Comparison of ENCODE assay signal across 25 cellular contexts in the genomic region with DNA sequence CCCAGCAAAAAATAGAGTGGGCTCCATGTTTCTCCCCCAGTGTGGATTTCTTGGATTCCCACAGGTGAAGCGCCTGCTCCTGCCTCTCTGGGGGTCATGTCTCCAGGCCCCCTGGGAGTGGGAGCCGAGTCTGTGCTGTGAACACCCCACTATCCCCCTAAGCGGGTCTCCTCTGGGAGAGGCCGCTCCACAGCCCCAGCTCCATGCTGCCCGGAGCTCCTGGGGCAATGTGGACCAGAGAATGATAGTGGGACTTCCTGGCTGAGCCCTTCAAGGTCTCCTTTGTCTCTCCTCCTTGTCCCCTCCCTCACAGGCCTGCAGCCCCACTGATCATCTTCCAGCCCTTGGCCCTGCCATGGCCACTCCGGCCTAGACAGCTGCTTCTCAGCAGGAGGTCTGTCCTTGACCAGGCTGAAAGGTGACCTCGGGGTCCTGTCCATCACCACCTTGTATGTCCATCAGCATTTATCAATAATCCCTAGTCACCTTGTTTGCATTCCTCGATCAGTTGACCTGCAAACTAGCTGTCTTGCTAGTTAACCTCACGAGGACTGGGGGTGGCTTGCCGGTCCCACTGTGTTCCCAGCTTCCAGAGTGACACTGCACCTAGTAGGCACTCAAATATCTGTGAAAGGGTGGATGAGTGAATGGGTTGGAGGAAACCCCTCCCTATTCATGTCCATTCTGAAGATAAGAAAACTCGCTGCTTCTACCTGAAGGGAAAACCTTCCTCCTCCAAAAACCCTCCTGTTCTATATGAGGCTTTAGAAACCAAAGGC. TPM values are rescaled to one million over a fixed set of nuclear protein-coding genes. Genes with fewer than 3 reads are reported as not detected.
DNase-seq lines count a peak whose midpoint lies in the region; ATAC-seq and TF ChIP-seq lines count a peak whose summit lies in the region.
"Had no signal": no experiment of that assay in that cellular context is flagged by ENCODE, and none has a peak within 500 bp of the region (broad histone marks: within the 10 kb centered on the region; RNA-seq: fewer than 3 reads in every experiment).

No MANE protein-coding gene starts in this region.

- H3K9me3 Mint-ChIP-seq in activated T-cell treated with anti-CD3 and anti-CD28 coated beads, Interleukin-2, amount 50 U/mL, for 4 hours = no peaks in the 10 kb centered on the region
- no peaks in the 10 kb centered on the region for H3K9me3 Mint-ChIP-seq in activated B cell treated with CpG ODN at 0.5 μM for 24 hours
- no peaks in the 10 kb centered on the region for H3K9me3 Mint-ChIP-seq in effector memory CD8-positive, alpha-beta T cell
- H3K9me3 Mint-ChIP-seq: activated CD4-positive, alpha-beta T cell treated with anti-CD3 and anti-CD28 coated beads, Interleukin-2, amount 10 ng/mL, durations not matched to agents 24 days and 14 days; stimulated activated memory B cell treated with anti-CD40 and anti-IgM and Interleukin-4, amounts not matched to agents 10 μg/mL and 1 μg/mL and 100 μg/mL, for 72 hours had no signal

- no peak for ATAC-seq in activated T-cell treated with anti-CD3 and anti-CD28 coated beads, Interleukin-2, amount 50 U/mL, for 4 hours
- no peak for ATAC-seq in activated B cell treated with CpG ODN at 0.5 μM for 24 hours (ENCODE audit: low read depth)
- no peak for ATAC-seq in left lobe of liver
- ATAC-seq in HG03097 (IDR thresholded peaks at IDR 0.05; ENCODE audit: low FRiP score, unreplicated experiment) = no peak
- no peak for ATAC-seq in effector memory CD8-positive, alpha-beta T cell (replicated peaks)
- ATAC-seq: heart left ventricle; naive thymus-derived CD8-positive, alpha-beta T cell; stimulated activated memory B cell treated with anti-CD40 and anti-IgM and Interleukin-4, amounts not matched to agents 10 μg/mL and 1 μg/mL and 100 μg/mL, for 72 hours had no signal

- CTCF ChIA-PET in activated B cell treated with CpG ODN at 0.5 μM for 24 hours (lab: Charles Lee) = no interaction called here

- H3K27me3 ChIP-seq in stomach = no peaks in the 10 kb centered on the region
- H3K27me3 ChIP-seq: heart left ventricle, SJCRH30, thyroid gland had no signal

- peak; percentile 4 for DNase-seq in activated T-cell treated with anti-CD3 and anti-CD28 coated beads, Interleukin-2, amount 50 U/mL, for 4 hours
- no peak for DNase-seq in activated T-cell treated with anti-CD3 and anti-CD28 coated beads, Interleukin-2, amount 50 U/mL, for 48 hours
- DNase-seq in activated B cell treated with CpG ODN at 0.5 μM for 24 hours (peak; percentile 6), left lobe of liver (ENCODE audit: low spot score) (peak; percentile 27), stomach (peak; percentile 11), epidermal melanocyte (ENCODE audit: insufficient read length, low spot score) (no peak)
- DNase-seq in effector memory CD8-positive, alpha-beta T cell = no peak
- DNase-seq: activated CD4-positive, alpha-beta T cell treated with anti-CD3 and anti-CD28 coated beads, Interleukin-2, amount 10 ng/mL, durations not matched to agents 24 days and 14 days; activated gamma-delta T cell; C1 segment of cervical spinal cord; cortex of kidney; Kasumi-1; NCI-H1092; NCI-H1930; NCI-H446; SJCRH30; T-helper 1 cell had no signal

- no peak for TF ChIP-seq EP300 in stomach (IDR thresholded peaks at IDR 0.05)

- H3K4me3 Mint-ChIP-seq in activated T-cell treated with anti-CD3 and anti-CD28 coated beads, Interleukin-2, amount 50 U/mL, for 4 hours = no peak overlapping the region
- H3K4me3 Mint-ChIP-seq in activated B cell treated with CpG ODN at 0.5 μM for 24 hours = no peak overlapping the region
- H3K4me3 Mint-ChIP-seq in effector memory CD8-positive, alpha-beta T cell = no peak overlapping the region
- H3K4me3 Mint-ChIP-seq: activated CD4-positive, alpha-beta T cell treated with anti-CD3 and anti-CD28 coated beads, Interleukin-2, amount 10 ng/mL, durations not matched to agents 24 days and 14 days; mesothelial cell of epicardium; naive thymus-derived CD8-positive, alpha-beta T cell; stimulated activated memory B cell treated with anti-CD40 and anti-IgM and Interleukin-4, amounts not matched to agents 10 μg/mL and 1 μg/mL and 100 μg/mL, for 72 hours had no signal

- peaks cover 2% of the 10 kb centered on the region for H3K27me3 Mint-ChIP-seq in activated T-cell treated with anti-CD3 and anti-CD28 coated beads, Interleukin-2, amount 50 U/mL, for 4 hours (ENCODE audit: low read depth)
- peaks cover 10% of the 10 kb centered on the region for H3K27me3 Mint-ChIP-seq in activated B cell treated with CpG ODN at 0.5 μM for 24 hours
- peaks cover 9 to 55% of the 10 kb centered on the region in 2 donors for H3K27me3 Mint-ChIP-seq in effector memory CD8-positive, alpha-beta T cell
- H3K27me3 Mint-ChIP-seq: naive thymus-derived CD8-positive, alpha-beta T cell had no signal

- POLR2A ChIA-PET in activated B cell treated with CpG ODN at 0.5 μM for 24 hours (lab: Charles Lee) = no interaction called here

- H3K27ac ChIP-seq in stomach = no peak overlapping the region
- H3K27ac ChIP-seq: heart left ventricle, SJCRH30, thyroid gland had no signal

- no peaks in the 10 kb centered on the region for H3K36me3 Mint-ChIP-seq in activated T-cell treated with anti-CD3 and anti-CD28 coated beads, Interleukin-2, amount 50 U/mL, for 4 hours (ENCODE audit: insufficient read depth)
- no peaks in the 10 kb centered on the region for H3K36me3 Mint-ChIP-seq in activated B cell treated with CpG ODN at 0.5 μM for 24 hours (ENCODE audit: low read depth)
- no peaks in the 10 kb centered on the region for H3K36me3 Mint-ChIP-seq in effector memory CD8-positive, alpha-beta T cell (ENCODE audit: insufficient read depth)
- H3K36me3 Mint-ChIP-seq: mesothelial cell of epicardium; stimulated activated memory B cell treated with anti-CD40 and anti-IgM and Interleukin-4, amounts not matched to agents 10 μg/mL and 1 μg/mL and 100 μg/mL, for 72 hours had no signal

- TF ChIP-seq CTCF in activated B cell treated with CpG ODN at 0.5 μM for 24 hours (IDR thresholded peaks at IDR 0.05) (no peak), stomach (IDR thresholded peaks at IDR 0.05) (no peak)

- peaks cover 0 to 8% (median 0%) of the 10 kb centered on the region in 4 donors for H3K4me1 ChIP-seq in stomach
- H3K4me1 ChIP-seq: heart left ventricle, prostate gland, SJCRH30, thyroid gland had no signal

- intact Hi-C loops in activated B cell treated with CpG ODN at 0.5 μM for 24 hours (cut with micrococcal nuclease) = no loop called here
- intact Hi-C loops in stomach (cut with DNase I; ENCODE audit: low total_unique reads) = no loop called here

- 85 to 90% (median 87%) methylated on average over 11 of the region's 11 CpGs for WGBS in stomach, 5 donors

- no peak overlapping the region for H3K27ac Mint-ChIP-seq in activated B cell treated with CpG ODN at 0.5 μM for 24 hours
- H3K27ac Mint-ChIP-seq in effector memory CD8-positive, alpha-beta T cell = no peak overlapping the region
- H3K27ac Mint-ChIP-seq: activated CD4-positive, alpha-beta T cell treated with anti-CD3 and anti-CD28 coated beads, Interleukin-2, amount 10 ng/mL, durations not matched to agents 24 days and 14 days; mesothelial cell of epicardium; naive thymus-derived CD8-positive, alpha-beta T cell; stimulated activated memory B cell treated with anti-CD40 and anti-IgM and Interleukin-4, amounts not matched to agents 10 μg/mL and 1 μg/mL and 100 μg/mL, for 72 hours had no signal

- H3K4me1 Mint-ChIP-seq in activated T-cell treated with anti-CD3 and anti-CD28 coated beads, Interleukin-2, amount 50 U/mL, for 4 hours (ENCODE audit: low read depth) = no peaks in the 10 kb centered on the region
- H3K4me1 Mint-ChIP-seq in activated B cell treated with CpG ODN at 0.5 μM for 24 hours = no peaks in the 10 kb centered on the region
- no peaks in the 10 kb centered on the region for H3K4me1 Mint-ChIP-seq in effector memory CD8-positive, alpha-beta T cell (ENCODE audit: low read depth in 2 of 2)
- H3K4me1 Mint-ChIP-seq: activated CD4-positive, alpha-beta T cell treated with anti-CD3 and anti-CD28 coated beads, Interleukin-2, amount 10 ng/mL, durations not matched to agents 24 days and 14 days; stimulated activated memory B cell treated with anti-CD40 and anti-IgM and Interleukin-4, amounts not matched to agents 10 μg/mL and 1 μg/mL and 100 μg/mL, for 72 hours had no signal

- no peaks in the 10 kb centered on the region for H3K36me3 ChIP-seq in stomach
- H3K36me3 ChIP-seq: heart left ventricle, prostate gland, SJCRH30, thyroid gland had no signal

- TF ChIP-seq POLR2A in stomach (IDR thresholded peaks at IDR 0.05) = no peak

- H3K4me3 ChIP-seq in stomach = no peak overlapping the region
- H3K4me3 ChIP-seq: heart left ventricle, prostate gland, SJCRH30, thyroid gland had no signal

- H3K9me3 ChIP-seq in stomach = no peaks in the 10 kb centered on the region
- H3K9me3 ChIP-seq: heart left ventricle, prostate gland, SJCRH30, thyroid gland had no signal

RNA-seq across cellular contexts. Expression of a gene that starts 0.8 kb away (rescaled TPM):
- total RNA-seq in activated T-cell treated with anti-CD3 and anti-CD28 coated beads, Interleukin-2, amount 50 U/mL, for 4 hours = not detected
- total RNA-seq in activated B cell treated with CpG ODN at 0.5 μM for 24 hours (not detected in 2 replicates), left lobe of liver (not detected), stomach (not detected)
- polyA plus RNA-seq in stomach = 10 to 100 TPM in 1 of 3 donors, under 1 TPM in 1, not detected in 1; 0.46 to 64.6 TPM
- total RNA-seq: activated CD4-positive, alpha-beta T cell treated with anti-CD3 and anti-CD28 coated beads, Interleukin-2, amount 10 ng/mL, durations not matched to agents 24 days and 14 days; heart left ventricle; naive thymus-derived CD8-positive, alpha-beta T cell; SJCRH30; skeletal muscle tissue had no signal
- polyA plus RNA-seq: naive thymus-derived CD8-positive, alpha-beta T cell had no signal

RNA-seq across cellular contexts. Expression of a gene that starts 24.6 kb away (rescaled TPM):
- not detected for total RNA-seq in activated T-cell treated with anti-CD3 and anti-CD28 coated beads, Interleukin-2, amount 50 U/mL, for 4 hours
- total RNA-seq in activated B cell treated with CpG ODN at 0.5 μM for 24 hours (not detected in 2 replicates), left lobe of liver (not detected), stomach (under 1 TPM in 1 of 5 donors, not detected in 4; 0.92 TPM)
- polyA plus RNA-seq in stomach = 10 to 100 TPM in 1 of 3 donors, 1 to 10 TPM in 1, not detected in 1; 2.4 to 16.2 TPM
- total RNA-seq: activated CD4-positive, alpha-beta T cell treated with anti-CD3 and anti-CD28 coated beads, Interleukin-2, amount 10 ng/mL, durations not matched to agents 24 days and 14 days; heart left ventricle; mesothelial cell of epicardium; naive thymus-derived CD8-positive, alpha-beta T cell; SJCRH30; skeletal muscle tissue; thyroid gland had no signal
- polyA plus RNA-seq: heart left ventricle; naive thymus-derived CD8-positive, alpha-beta T cell had no signal

Comparison
In these comparisons a context has a peak if more than half of its experiments do, and no peak if none do; other contexts are left out.
1. DNase-seq: peak in activated T-cell treated with anti-CD3 and anti-CD28 coated beads, Interleukin-2, amount 50 U/mL, for 4 hours (single experiment), activated B cell treated with CpG ODN at 0.5 μM for 24 hours (single experiment), left lobe of liver (single experiment) and stomach (single experiment); none in activated T-cell treated with anti-CD3 and anti-CD28 coated beads, Interleukin-2, amount 50 U/mL, for 48 hours (0 of 2), epidermal melanocyte (single experiment) and effector memory CD8-positive, alpha-beta T cell (0 of 3).